12 cellular contexts compared by ENCODE assay signal in the genomic region with DNA sequence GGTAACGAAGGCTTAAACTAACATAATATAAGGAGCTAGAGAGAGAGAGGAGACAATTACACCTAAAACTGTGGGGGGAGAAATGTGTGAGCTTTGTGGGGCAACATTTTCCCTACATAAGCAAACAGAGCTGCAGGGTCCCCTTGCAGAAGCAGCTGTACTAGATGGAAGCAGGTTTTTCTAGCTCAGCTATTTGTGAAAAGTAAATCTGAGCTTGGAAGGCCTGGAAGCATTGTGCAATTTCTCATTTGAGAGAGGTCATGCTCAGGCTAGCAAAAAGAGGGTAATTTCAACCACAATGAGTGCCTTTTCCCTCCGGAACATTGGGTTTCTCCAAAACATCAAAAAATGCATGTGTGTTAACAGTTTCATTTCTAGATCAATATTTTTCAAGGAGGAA.
DNase-seq lines count a peak whose midpoint lies in the region; ATAC-seq and TF ChIP-seq lines count a peak whose summit lies in the region.
"Had no signal": no experiment of that assay in that cellular context is flagged by ENCODE, and none has a peak within 500 bp of the region (broad histone marks: within the 10 kb centered on the region; RNA-seq: fewer than 3 reads in every experiment).

No MANE protein-coding gene starts in this region.

- intact Hi-C loops in breast epithelium (cut with DNase I; ENCODE audit: low total_unique reads) (no loop called here), MCF 10A (cut with micrococcal nuclease) (no loop called here)

- H3K4me3 Mint-ChIP-seq in MCF 10A (ENCODE audit: unreplicated experiment): no peak overlapping the region
- H3K4me3 Mint-ChIP-seq in T-cell: peak overlapping the region in 1 of 3 donors; percentile 71
- H3K4me3 Mint-ChIP-seq in type B pancreatic cell: peak overlapping the region; percentile 62
- H3K4me3 Mint-ChIP-seq: activated T-cell treated with anti-CD3 and anti-CD28 coated beads, Interleukin-2, amount 50 U/mL, for 24 hours had no signal

- CTCF ChIA-PET in MCF 10A (lab: Yijun Ruan, JAX) (interaction anchor here (0.9 kb wide), 1 partner anchor 108 kb away, joined by 3 read pairs; no protein-coding TSS in a partner anchor), T-cell (lab: Charles Lee) (interaction anchor here in 1 of 2 donors (1.3 kb wide), 1 partner anchor 56 kb away, joined by 5 read pairs; no protein-coding TSS in a partner anchor)

- H3K36me3 ChIP-seq in breast epithelium: no peaks in the 10 kb centered on the region

- H3K27me3 ChIP-seq in breast epithelium: no peaks in the 10 kb centered on the region
- H3K27me3 ChIP-seq in foreskin keratinocyte: no peaks in the 10 kb centered on the region

- no peaks in the 10 kb centered on the region for H3K9me3 ChIP-seq in breast epithelium

- H3K27ac Mint-ChIP-seq in MCF 10A (ENCODE audit: low read depth, unreplicated experiment) (no peak overlapping the region), T-cell (peak overlapping the region; percentile 87), type B pancreatic cell (peak overlapping the region; percentile 85)
- H3K27ac Mint-ChIP-seq: activated T-cell treated with anti-CD3 and anti-CD28 coated beads, Interleukin-2, amount 50 U/mL, for 24 hours had no signal

- BruUV-seq in MCF 10A (replicated peaks; lab: Mats Ljungman, UMichigan): no TSS peak

- no peak overlapping the region for H3K4me3 ChIP-seq in breast epithelium

- H3K4me1 ChIP-seq in breast epithelium: peaks cover 6 to 17% of the 10 kb centered on the region in 2 donors
- peaks cover 29% of the 10 kb centered on the region for H3K4me1 ChIP-seq in foreskin keratinocyte
- H3K4me1 ChIP-seq: parathyroid adenoma had no signal

- H3K9me3 Mint-ChIP-seq in MCF 10A (ENCODE audit: unreplicated experiment) (no peaks in the 10 kb centered on the region), T-cell (no peaks in the 10 kb centered on the region), type B pancreatic cell (peaks cover 5% of the 10 kb centered on the region)
- H3K9me3 Mint-ChIP-seq: activated T-cell treated with anti-CD3 and anti-CD28 coated beads, Interleukin-2, amount 50 U/mL, for 24 hours had no signal

- DNase-seq in breast epithelium (ENCODE audit: low spot score in 2 of 2) (no peak), MCF 10A (ENCODE audit: unreplicated experiment) (no peak), T-cell (no peak), left lobe of liver (ENCODE audit: low spot score) (no peak), type B pancreatic cell (ENCODE audit: extremely low spot score, unreplicated experiment) (no peak), foreskin keratinocyte (no peak), GM13976 (ENCODE audit: low spot score) (no peak)
- DNase-seq: activated T-cell treated with anti-CD3 and anti-CD28 coated beads, Interleukin-2, amount 50 U/mL, for 24 hours; HCEC 1CT; NCI-H1930 had no signal

- TF ChIP-seq CTCF in breast epithelium (IDR thresholded peaks at IDR 0.05): no peak
- TF ChIP-seq CTCF in MCF 10A (IDR thresholded peaks at IDR 0.05; ENCODE audit: unreplicated experiment): no peak
- no peak for TF ChIP-seq CTCF in type B pancreatic cell (conservative IDR thresholded peaks at IDR 0.05)
- no peak for TF ChIP-seq CTCF in foreskin keratinocyte (conservative IDR thresholded peaks at IDR 0.05)
- TF ChIP-seq CTCF in GM13976 (IDR thresholded peaks at IDR 0.05; ENCODE audit: borderline replicate concordance, control extremely low read depth, extremely low read depth, insufficient read depth, missing control alignments): no peak

- H3K36me3 Mint-ChIP-seq in MCF 10A (ENCODE audit: insufficient read depth, unreplicated experiment) (no peaks in the 10 kb centered on the region), T-cell (no peaks in the 10 kb centered on the region), type B pancreatic cell (no peaks in the 10 kb centered on the region)

- H3K27me3 Mint-ChIP-seq in MCF 10A (ENCODE audit: insufficient read depth, unreplicated experiment): no peaks in the 10 kb centered on the region
- H3K27me3 Mint-ChIP-seq in T-cell: no peaks in the 10 kb centered on the region
- H3K27me3 Mint-ChIP-seq in type B pancreatic cell: no peaks in the 10 kb centered on the region
- H3K27me3 Mint-ChIP-seq: activated T-cell treated with anti-CD3 and anti-CD28 coated beads, Interleukin-2, amount 50 U/mL, for 24 hours had no signal

- peak overlapping the region; percentile 81 to 86 for H3K27ac ChIP-seq in breast epithelium
- H3K27ac ChIP-seq in foreskin keratinocyte: no peak overlapping the region
- H3K27ac ChIP-seq: parathyroid adenoma had no signal

- ATAC-seq in T-cell (replicated peaks in 1 of 4) (no peak), left lobe of liver (peak; percentile 83), HG03095 (IDR thresholded peaks at IDR 0.05; ENCODE audit: unreplicated experiment) (no peak), foreskin keratinocyte (no peak)

- POLR2A ChIA-PET in MCF 10A (lab: Yijun Ruan, JAX) (interaction anchor here (0.6 to 3.6 kb wide), 4 partner anchors 21 to 128 kb away, joined by 3 to 17 read pairs (median 3); no protein-coding TSS in a partner anchor), T-cell (lab: Charles Lee) (interaction anchor here in 1 of 2 donors (0.6 kb wide), 1 partner anchor 59 kb away, joined by 3 read pairs; no protein-coding TSS in a partner anchor)

- H3K4me1 Mint-ChIP-seq in MCF 10A (ENCODE audit: insufficient read depth, unreplicated experiment) (peaks cover 13% of the 10 kb centered on the region), T-cell (peaks cover 61 to 67% (median 67%) of the 10 kb centered on the region in 3 donors), type B pancreatic cell (ENCODE audit: unreplicated experiment) (peaks cover 54% of the 10 kb centered on the region)

- in situ Hi-C loops in GM13976 (cut with MboI; ENCODE audit: low sequenced_read_pairs, unreplicated experiment): no loop called here

- TF ChIP-seq POLR2A in breast epithelium (IDR thresholded peaks at IDR 0.05): no peak
